ENCODE assay signal across 8 cellular contexts in genomic region chr11:131867457-131868257, GRCh38.
DNase-seq lines count a peak whose midpoint lies in the region; ATAC-seq and TF ChIP-seq lines count a peak whose summit lies in the region.

No MANE protein-coding gene starts in this region.

- 45 to 53% (median 51%) methylated on average over 10 of the region's 10 CpGs for WGBS in psoas muscle, 3 donors

- ATAC-seq in psoas muscle, result peak in 1 of 4 donors; percentile 58
- ATAC-seq in GM19328 (IDR thresholded peaks at IDR 0.05; ENCODE audit: unreplicated experiment), result no peak

- H3K9me3 ChIP-seq in WERI-Rb-1 (ENCODE audit: severe bottlenecking), result no peaks in the 10 kb centered on the region
- no peaks in the 10 kb centered on the region for H3K9me3 ChIP-seq in psoas muscle

- DNase-seq in NCI-H1694 treated with DMSO at 0.1 percent for 48 hours (lab: John Stamatoyannopoulos, UW) (peak; percentile 3), NCI-H1694 (lab: John Stamatoyannopoulos, UW) (no peak), HCEC 1CT (peak; percentile 77), NCI-H1092 treated with DMSO at 0.1 percent for 48 hours (lab: John Stamatoyannopoulos, UW) (peak; percentile 77), WERI-Rb-1 (peak; percentile 68), head of caudate nucleus (peak; percentile 72 to 92 (median 82)), psoas muscle (peak; percentile 53 to 70)

- TF ChIP-seq CTCF in WERI-Rb-1 (IDR thresholded peaks at IDR 0.05; ENCODE audit: low read depth, low read length) (peak; percentile 88), psoas muscle (IDR thresholded peaks at IDR 0.05) (peak; percentile 15)

- H3K4me3 ChIP-seq in WERI-Rb-1 (ENCODE audit: low read depth, low read length) (no peak overlapping the region), psoas muscle (no peak overlapping the region)

- no peaks in the 10 kb centered on the region for H3K4me1 ChIP-seq in psoas muscle

- intact Hi-C loops in head of caudate nucleus (cut with DNase I) (no loop called here), psoas muscle (cut with DNase I) (loop anchor here in 1 of 2 donors (10.0 kb wide), 1 partner anchor 257 kb away; no protein-coding TSS in a partner anchor)

- H3K27me3 ChIP-seq in WERI-Rb-1 (ENCODE audit: insufficient read depth, low read depth, severe bottlenecking), result no peaks in the 10 kb centered on the region
- H3K27me3 ChIP-seq in psoas muscle (ENCODE audit: insufficient read depth in 3 of 3, low read length in 2 of 3), result no peaks in the 10 kb centered on the region

- H3K27ac ChIP-seq in WERI-Rb-1 (no peak overlapping the region), psoas muscle (no peak overlapping the region)

- no peaks in the 10 kb centered on the region for H3K36me3 ChIP-seq in WERI-Rb-1
- H3K36me3 ChIP-seq in psoas muscle (ENCODE audit: insufficient read depth in 1 of 2, low read depth in 1 of 2), result no peaks in the 10 kb centered on the region
